7 cellular contexts compared by ENCODE assay signal in the genomic region with DNA sequence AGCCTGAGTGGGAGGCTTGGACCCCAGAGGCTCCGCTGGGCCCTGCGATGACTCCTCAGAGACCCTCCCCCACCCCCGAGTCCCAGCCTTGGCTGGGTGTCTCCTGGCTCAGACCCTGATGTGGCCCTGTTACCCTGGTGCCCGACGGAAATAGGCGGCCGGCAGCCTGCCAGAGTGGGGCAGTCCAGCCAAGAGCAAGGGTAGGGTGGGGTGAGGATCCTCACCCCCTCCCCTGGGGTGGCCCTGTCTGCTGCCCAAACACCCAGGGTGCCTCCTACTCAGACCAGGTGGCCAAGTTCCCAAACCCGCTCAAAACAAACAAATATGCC. TPM values are rescaled to one million over a fixed set of nuclear protein-coding genes. Genes with fewer than 3 reads are reported as not detected.
DNase-seq lines count a peak whose midpoint lies in the region; ATAC-seq and TF ChIP-seq lines count a peak whose summit lies in the region.

No MANE protein-coding gene starts in this region.

- peaks cover 13% of the 10 kb centered on the region for H3K36me3 ChIP-seq in NT2/D1 (ENCODE audit: insufficient read depth, insufficient read length, low read length)
- peaks cover 2% of the 10 kb centered on the region for H3K36me3 ChIP-seq in endodermal cell (ENCODE audit: control insufficient read depth, insufficient read depth, low read length)
- H3K36me3 ChIP-seq in mucosa of stomach (ENCODE audit: control insufficient read depth, insufficient read depth, low read length) = no peaks in the 10 kb centered on the region
- H3K36me3 ChIP-seq in tibial nerve = peaks cover 0 to 4% (median 0%) of the 10 kb centered on the region in 3 donors

- no peak overlapping the region for H3K27ac Mint-ChIP-seq in endodermal cell
- no peak overlapping the region for H3K27ac Mint-ChIP-seq in activated naive CD4-positive, alpha-beta T cell treated with anti-CD3 and anti-CD28 coated beads, Interleukin-2, amount 50 U/mL, for 72 hours

- H3K4me1 ChIP-seq in NT2/D1 (ENCODE audit: insufficient read depth, insufficient read length) = peaks cover 54% of the 10 kb centered on the region
- H3K4me1 ChIP-seq in endodermal cell (ENCODE audit: control insufficient read depth, insufficient read depth, low read length) = peaks cover 26% of the 10 kb centered on the region
- H3K4me1 ChIP-seq in mucosa of stomach (ENCODE audit: control insufficient read depth, insufficient read depth, low read length) = peaks cover 40% of the 10 kb centered on the region
- peaks cover 0 to 79% (median 48%) of the 10 kb centered on the region in 4 donors for H3K4me1 ChIP-seq in tibial nerve

- no peaks in the 10 kb centered on the region for H3K9me3 ChIP-seq in NT2/D1 (ENCODE audit: insufficient read depth, low read length)
- no peaks in the 10 kb centered on the region for H3K9me3 ChIP-seq in endodermal cell (ENCODE audit: control insufficient read depth, low read length)
- no peaks in the 10 kb centered on the region for H3K9me3 ChIP-seq in mucosa of stomach (ENCODE audit: control insufficient read depth, low read length)
- H3K9me3 ChIP-seq in tibial nerve = no peaks in the 10 kb centered on the region

- peak overlapping the region; percentile 24 for H3K27ac ChIP-seq in endodermal cell (ENCODE audit: low read depth, low read length)
- peak overlapping the region; percentile 41 to 98 (median 80) for H3K27ac ChIP-seq in tibial nerve

- H3K27me3 ChIP-seq in NT2/D1 (ENCODE audit: insufficient read depth, insufficient read length) (no peaks in the 10 kb centered on the region), endodermal cell (ENCODE audit: control insufficient read depth, insufficient read depth, low read length, poor library complexity, severe bottlenecking) (no peaks in the 10 kb centered on the region), mucosa of stomach (ENCODE audit: control insufficient read depth, insufficient read depth, low read length) (peaks cover 15% of the 10 kb centered on the region), tibial nerve (no peaks in the 10 kb centered on the region)

- no peak for TF ChIP-seq EP300 in tibial nerve (IDR thresholded peaks at IDR 0.05)

- no peaks in the 10 kb centered on the region for H3K9me3 Mint-ChIP-seq in endodermal cell
- no peaks in the 10 kb centered on the region for H3K9me3 Mint-ChIP-seq in activated naive CD4-positive, alpha-beta T cell treated with anti-CD3 and anti-CD28 coated beads, Interleukin-2, amount 50 U/mL, for 72 hours

- H3K4me3 ChIP-seq in NT2/D1 (ENCODE audit: insufficient read length, low read depth) = no peak overlapping the region
- H3K4me3 ChIP-seq in endodermal cell (ENCODE audit: low read length) = no peak overlapping the region
- no peak overlapping the region for H3K4me3 ChIP-seq in mucosa of stomach (ENCODE audit: low read length)
- H3K4me3 ChIP-seq in tibial nerve = peak overlapping the region in 1 of 4 donors; percentile 42

- no peak for TF ChIP-seq POLR2A in tibial nerve (IDR thresholded peaks at IDR 0.05)

- H3K36me3 Mint-ChIP-seq in endodermal cell (ENCODE audit: low read depth) = peaks cover 2% of the 10 kb centered on the region
- no peaks in the 10 kb centered on the region for H3K36me3 Mint-ChIP-seq in activated naive CD4-positive, alpha-beta T cell treated with anti-CD3 and anti-CD28 coated beads, Interleukin-2, amount 50 U/mL, for 72 hours

- H3K4me3 Mint-ChIP-seq in endodermal cell = no peak overlapping the region

- 69% methylated on average over 8 of the region's 8 CpGs; no CpG with 5 or more reads in 1 of the 2 experiments for WGBS in endodermal cell (ENCODE audit: insufficient coverage in 1 of 2, insufficient read length in 1 of 2), 2 experiments
- 33 to 60% methylated on average over 1 of the region's 8 CpGs for WGBS in tibial nerve, 2 donors

- ATAC-seq in HG02970 (IDR thresholded peaks at IDR 0.05; ENCODE audit: low FRiP score, unreplicated experiment) = no peak
- no peak for ATAC-seq in activated naive CD4-positive, alpha-beta T cell treated with anti-CD3 and anti-CD28 coated beads, Interleukin-2, amount 50 U/mL, for 72 hours

- no peak for DNase-seq in NT2/D1 (ENCODE audit: low read depth, low spot score)
- DNase-seq in endodermal cell = no peak
- no peak for DNase-seq in tibial nerve (ENCODE audit: low spot score in 2 of 2)
- DNase-seq in activated naive CD4-positive, alpha-beta T cell treated with anti-CD3 and anti-CD28 coated beads, Interleukin-2, amount 50 U/mL, for 72 hours (ENCODE audit: low spot score in 2 of 2) = no peak
- no peak for DNase-seq in stimulated activated CD4-positive, alpha-beta T cell treated with anti-CD3 and anti-CD28 coated beads, Interleukin-2, amount 100 ng/mL, for 24 hours

- no peaks in the 10 kb centered on the region for H3K27me3 Mint-ChIP-seq in endodermal cell (ENCODE audit: insufficient read depth)

- TF ChIP-seq CTCF in endodermal cell (conservative IDR thresholded peaks at IDR 0.05) (no peak), tibial nerve (IDR thresholded peaks at IDR 0.05) (no peak)

- H3K9ac ChIP-seq in NT2/D1 (ENCODE audit: insufficient read length, low read depth) (peak overlapping the region; percentile 7), endodermal cell (ENCODE audit: extremely low read depth, low read length, poor library complexity, severe bottlenecking) (no peak overlapping the region), mucosa of stomach (ENCODE audit: low read length) (peak overlapping the region; percentile 53)

- H3K4me1 Mint-ChIP-seq in endodermal cell = peaks cover 34% of the 10 kb centered on the region

RNA-seq across cellular contexts. Expression of gene TNK2, which starts 15.3 kb away (rescaled TPM):
- total RNA-seq in endodermal cell (10 to 100 TPM; 53.2 to 85.7 TPM), tibial nerve (10 to 100 TPM; 22.2 to 81.9 (median 34.0) TPM)
- polyA plus RNA-seq in endodermal cell (2013, experiment 1 of 2) = 34.8 TPM
- polyA plus RNA-seq in endodermal cell (2013, experiment 2 of 2) = 29.4 TPM
- total RNA-seq in activated naive CD4-positive, alpha-beta T cell treated with anti-CD3 and anti-CD28 coated beads, Interleukin-2, amount 50 U/mL, for 72 hours = 10 to 100 TPM; 55.1 to 78.1 TPM
